Comparison of ENCODE assay signal across 13 cellular contexts in the genomic region with DNA sequence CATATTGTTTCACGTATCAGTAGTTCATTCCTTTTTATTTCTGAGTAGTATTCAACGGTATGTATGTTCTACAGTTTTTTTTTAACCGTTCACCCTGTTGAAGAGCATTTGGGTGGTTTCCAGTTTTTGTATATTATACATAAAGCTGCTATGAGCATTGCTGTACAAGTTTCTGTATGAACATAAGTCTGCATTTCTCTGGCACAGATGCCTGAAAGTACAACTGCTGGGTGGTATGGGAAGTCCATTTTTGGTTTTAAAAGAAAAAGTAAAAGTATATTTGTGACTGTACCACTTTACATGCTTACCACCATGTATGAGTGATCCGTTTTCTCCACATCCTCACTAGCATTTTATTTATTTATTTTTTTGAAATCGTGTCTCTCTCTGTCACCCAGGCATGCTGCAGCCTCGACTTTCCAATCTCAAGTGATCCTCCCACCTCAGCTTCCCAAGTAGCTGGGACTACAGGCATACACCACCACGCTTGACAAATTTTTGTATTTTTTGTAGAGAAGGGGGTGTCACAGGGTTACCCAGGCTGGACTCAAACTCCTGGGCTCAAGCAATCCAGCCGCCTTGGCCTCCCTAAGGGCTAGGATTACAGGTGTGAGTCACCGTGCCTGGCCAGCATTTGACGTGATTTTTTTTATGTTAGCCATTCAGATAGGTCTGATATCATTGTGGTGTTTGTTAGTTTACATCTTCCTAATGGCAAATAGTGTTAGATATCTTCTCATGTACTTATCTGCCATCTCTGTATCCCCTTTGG. TPM values are rescaled to one million over a fixed set of nuclear protein-coding genes. Genes with fewer than 3 reads are reported as not detected.
DNase-seq lines count a peak whose midpoint lies in the region; ATAC-seq, FAIRE-seq and TF ChIP-seq lines count a peak whose summit lies in the region.
"Had no signal": no experiment of that assay in that cellular context is flagged by ENCODE, and none has a peak within 500 bp of the region (broad histone marks: within the 10 kb centered on the region; RNA-seq: fewer than 3 reads in every experiment).

No MANE protein-coding gene starts in this region.

- FAIRE-seq in K562 (lab: Jason Lieb, UNC) (peak; percentile 15), urothelium cell line (lab: Jason Lieb, UNC) (no peak)

- no peaks in the 10 kb centered on the region for H3K9me3 Mint-ChIP-seq in CD14-positive monocyte

- H3K27me3 Mint-ChIP-seq in CD14-positive monocyte (ENCODE audit: low read depth in 3 of 3) = peaks cover 34 to 53% (median 44%) of the 10 kb centered on the region in 3 donors

- no peaks in the 10 kb centered on the region for H3K4me1 Mint-ChIP-seq in CD14-positive monocyte

- no peak overlapping the region for H3K4me2 ChIP-seq in K562 (ENCODE audit: insufficient read depth, low read length)
- H3K4me2 ChIP-seq: KMS-11, PC-9 had no signal

- H4K20me1 ChIP-seq in K562 (replicated peaks; ENCODE audit: control insufficient read depth, insufficient read depth, low read length) = no peaks in the 10 kb centered on the region

- H3K27ac Mint-ChIP-seq in CD14-positive monocyte = no peak overlapping the region

- no peaks in the 10 kb centered on the region for H3K36me3 Mint-ChIP-seq in CD14-positive monocyte

- 1% methylated on average over 10 of the region's 10 CpGs for WGBS in K562 (ENCODE audit: insufficient coverage, low coverage, missing lambda C conversion rate)

- intact Hi-C loops in K562 (cut with micrococcal nuclease) (loop anchor here (5.0 kb wide), 1 partner anchor 608 kb away; no protein-coding TSS in a partner anchor), CD14-positive monocyte (cut with micrococcal nuclease) (no loop called here)

- POLR2A ChIA-PET in K562 (lab: Yijun Ruan, JAX) (no interaction called here), HEK293T (lab: Yijun Ruan, JAX) (no interaction called here)

- H3K4me3 ChIP-seq in K562 = no peak overlapping the region
- H3K4me3 ChIP-seq: PC-9 had no signal

- ATAC-seq in GM18873 (IDR thresholded peaks at IDR 0.05; ENCODE audit: low FRiP score, unreplicated experiment) = peak; percentile 87
- ATAC-seq in GM21723 (IDR thresholded peaks at IDR 0.05; ENCODE audit: unreplicated experiment) = peak; percentile 72
- ATAC-seq in HG03159 (IDR thresholded peaks at IDR 0.05; ENCODE audit: unreplicated experiment) = peak; percentile 71
- ATAC-seq in K562 = no peak

- no peaks in the 10 kb centered on the region for H3K4me1 ChIP-seq in K562 (replicated peaks in 1 of 2; ENCODE audit: control insufficient read depth in 2 of 2, insufficient read depth in 2 of 2, low read length in 2 of 2)

- TF ChIP-seq EP300 in K562 (IDR thresholded peaks at IDR 0.05; ENCODE audit: low read length) = no peak

- no peak for TF ChIP-seq RAD21 in K562 (CRISPR knock-in tag; conservative IDR thresholded peaks at IDR 0.05 in 1 of 2, IDR thresholded peaks at IDR 0.05 in 1 of 2)

- H3K4me3 Mint-ChIP-seq in CD14-positive monocyte = no peak overlapping the region

- DNase-seq in K562 (ENCODE audit: extremely low read depth in 1 of 4, low spot score in 3 of 4) = no peak
- DNase-seq in urothelium cell line (ENCODE audit: low spot score) = no peak
- DNase-seq in HEK293T (ENCODE audit: extremely low spot score) = no peak
- no peak for DNase-seq in CD14-positive monocyte (ENCODE audit: low spot score)
- DNase-seq: central memory CD4-positive, alpha-beta T cell; head of caudate nucleus; stimulated activated CD4-positive, alpha-beta T cell treated with anti-CD3 and anti-CD28 coated beads, Interleukin-2, amount 100 ng/mL, for 24 hours had no signal

- H3K9me3 ChIP-seq in K562 (replicated peaks; ENCODE audit: control insufficient read depth, insufficient read depth, low read depth, low read length) = no peaks in the 10 kb centered on the region

- CTCF ChIA-PET in K562 (lab: Yijun Ruan, JAX; ENCODE audit: low intra/inter-chr PET ratio) = no interaction called here
- CTCF ChIA-PET in HEK293T (lab: Yijun Ruan, JAX) = interaction anchor here (0.6 kb wide), 1 partner anchor 26 kb away, joined by 3 read pairs; no protein-coding TSS in a partner anchor

- H3K36me3 ChIP-seq in K562 (ENCODE audit: control insufficient read depth, insufficient read depth, low read length) = no peaks in the 10 kb centered on the region

- no peak overlapping the region for H3K27ac ChIP-seq in K562 (ENCODE audit: extremely low read depth, low read depth, low read length)
- H3K27ac ChIP-seq: KMS-11, PC-9 had no signal

- no peak for TF ChIP-seq CTCF in K562 (IDR thresholded peaks at IDR 0.05 in 2 of 3, conservative IDR thresholded peaks at IDR 0.05 in 1 of 3; ENCODE audit: insufficient read depth in 2 of 3, low read depth in 1 of 3, low read length in 3 of 3)
- no peak for TF ChIP-seq CTCF in CD14-positive monocyte (IDR thresholded peaks at IDR 0.05)

- BruUV-seq in K562 (replicated peaks; lab: Mats Ljungman, UMichigan) = no TSS peak

- TF ChIP-seq POLR2A in K562 (conservative IDR thresholded peaks at IDR 0.05) = no peak

- H3K27me3 ChIP-seq in K562 (ENCODE audit: control insufficient read depth in 2 of 2, insufficient read depth in 2 of 2, low read length in 2 of 2) = no peaks in the 10 kb centered on the region; a peak in 3 of 5 replicates

- H2AFZ ChIP-seq in K562 (ENCODE audit: low read depth, low read length) = no peak overlapping the region
- H2AFZ ChIP-seq: PC-9 had no signal

- no peaks in the 10 kb centered on the region for H3K79me2 ChIP-seq in K562 (ENCODE audit: control insufficient read depth, insufficient read depth, low read length)

- no peaks in the 10 kb centered on the region for H3K9me1 ChIP-seq in K562 (ENCODE audit: control insufficient read depth, insufficient read depth, low read length)

- in situ Hi-C loops in K562 (cut with MboI) = loop anchor here (10.0 kb wide), 1 partner anchor 611 kb away; no protein-coding TSS in a partner anchor

- no peak overlapping the region for H3K9ac ChIP-seq in K562 (ENCODE audit: insufficient read depth in 1 of 2, low read depth in 2 of 2, low read length in 2 of 2)
- H3K9ac ChIP-seq: KMS-11 had no signal

TF ChIP-seq in K562, 482 proteins besides CTCF, POLR2A, EP300 and RAD21:
- TF ChIP-seq RBM15 (IDR thresholded peaks at IDR 0.05; ENCODE audit: insufficient read depth, low read length) (no peak), ZBTB1 (CRISPR knock-in tag; IDR thresholded peaks at IDR 0.05; ENCODE audit: borderline replicate concordance, low read depth) (no peak), TBL1XR1 (IDR thresholded peaks at IDR 0.05; ENCODE audit: low read length in 2 of 2) (no peak), THRA (IDR thresholded peaks at IDR 0.05) (no peak), TAF7 (tag; IDR thresholded peaks at IDR 0.05) (no peak)

TF ChIP-seq in HEK293T, 16 proteins besides CTCF, POLR2A, EP300 and RAD21:
- no peak for TF ChIP-seq NFRKB (IDR thresholded peaks at IDR 0.05)
- no peak for TF ChIP-seq BHLHE40 (IDR thresholded peaks at IDR 0.05; ENCODE audit: borderline replicate concordance)
- TF ChIP-seq CTBP1 (IDR thresholded peaks at IDR 0.05; ENCODE audit: borderline replicate concordance) = no peak
- TF ChIP-seq, protein P1, sequence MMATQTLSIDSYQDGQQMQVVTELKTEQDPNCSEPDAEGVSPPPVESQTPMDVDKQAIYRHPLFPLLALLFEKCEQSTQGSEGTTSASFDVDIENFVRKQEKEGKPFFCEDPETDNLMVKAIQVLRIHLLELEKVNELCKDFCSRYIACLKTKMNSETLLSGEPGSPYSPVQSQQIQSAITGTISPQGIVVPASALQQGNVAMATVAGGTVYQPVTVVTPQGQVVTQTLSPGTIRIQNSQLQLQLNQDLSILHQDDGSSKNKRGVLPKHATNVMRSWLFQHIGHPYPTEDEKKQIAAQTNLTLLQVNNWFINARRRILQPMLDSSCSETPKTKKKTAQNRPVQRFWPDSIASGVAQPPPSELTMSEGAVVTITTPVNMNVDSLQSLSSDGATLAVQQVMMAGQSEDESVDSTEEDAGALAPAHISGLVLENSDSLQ (IDR thresholded peaks at IDR 0.05) = no peak
- TF ChIP-seq L3MBTL2 (conservative IDR thresholded peaks at IDR 0.05) = no peak
- no peak for TF ChIP-seq ARNT (IDR thresholded peaks at IDR 0.05)
- TF ChIP-seq FOXA1 (IDR thresholded peaks at IDR 0.05) = no peak
- no peak for TF ChIP-seq FOXM1 (IDR thresholded peaks at IDR 0.05; ENCODE audit: borderline replicate concordance)
- no peak for TF ChIP-seq SUZ12 (IDR thresholded peaks at IDR 0.05)
- no peak for TF ChIP-seq ZNF384 (IDR thresholded peaks at IDR 0.05)
- no peak for TF ChIP-seq TARDBP (IDR thresholded peaks at IDR 0.05)
- TF ChIP-seq FOXK2 (IDR thresholded peaks at IDR 0.05) = no peak
- no peak for TF ChIP-seq SP1 (IDR thresholded peaks at IDR 0.05)
- TF ChIP-seq LEF1 (IDR thresholded peaks at IDR 0.05; ENCODE audit: borderline replicate concordance) = no peak
- no peak for TF ChIP-seq ELF4 (IDR thresholded peaks at IDR 0.05)
- TF ChIP-seq HDGF (IDR thresholded peaks at IDR 0.05; ENCODE audit: borderline replicate concordance) = no peak

RNA-seq across cellular contexts. Expression of gene SIM1, which starts 11.0 kb away (rescaled TPM):
- not detected in 2 replicates for total RNA-seq in K562 (2011; cell fraction: chromatin; rRNA removed; ENCODE audit: low replicate concordance)
- not detected in 2 replicates for total RNA-seq in K562 (2011; cell fraction: nucleolus; rRNA removed)
- total RNA-seq in K562 (2011; cell fraction: nucleoplasm; rRNA removed) = not detected in 2 replicates
- total RNA-seq in K562 (2014; rRNA removed) = not detected in 2 replicates
- not detected in 2 replicates for total RNA-seq in K562 (2014; rRNA removed; fragmentation: Illumina TruSeq; extraction: Trizol)
- total RNA-seq in K562 (2015; rRNA removed; fragmentation: Illumina TruSeq; extraction: Trizol) = not detected in 2 replicates
- total RNA-seq in K562 (2021) = not detected in 2 replicates
- not detected in 2 replicates for polyA plus RNA-seq in K562 (2011; rRNA removed)
- polyA plus RNA-seq in K562 (2011; cell fraction: cytosol; rRNA removed) = not detected in 2 replicates
- not detected in 2 replicates for polyA plus RNA-seq in K562 (2011; cell fraction: nucleus; rRNA removed)
- not detected in 2 replicates for polyA plus RNA-seq in K562 (2012)
- not detected in 2 replicates for polyA plus RNA-seq in K562 (2014; fragmentation: Illumina TruSeq; extraction: Trizol)
- polyA plus RNA-seq in K562 (2014; fragmentation: Nextera tagmentation; extraction: Ambion mirVana) = not detected
- polyA plus RNA-seq in K562 (2014; rRNA removed) = not detected in 2 replicates
- polyA minus RNA-seq in K562 (2011; rRNA and poly(A)+ RNA removed) = not detected in 2 replicates
- polyA minus RNA-seq in K562 (2011; cell fraction: cytosol; rRNA and poly(A)+ RNA removed) = not detected in 2 replicates
- polyA minus RNA-seq in K562 (2011; cell fraction: nucleus; rRNA and poly(A)+ RNA removed) = not detected in 2 replicates
- not detected for polyA plus RNA-seq in CD14-positive monocyte
- polyA plus RNA-seq: urinary bladder had no signal
